In genomic region chrX:50114113-50114512, GRCh38 we compare ENCODE assay signal across 23 cellular contexts.
"Had no signal": no experiment of that assay in that cellular context is flagged by ENCODE, and none has a peak within 500 bp of the region (broad histone marks: within the 10 kb centered on the region; RNA-seq: fewer than 3 reads in every experiment).

No MANE protein-coding gene starts in this region.

- H3K9me3 Mint-ChIP-seq: activated naive CD4-positive, alpha-beta T cell treated with anti-CD3 and anti-CD28 coated beads, Interleukin-2, amount 50 U/mL, for 72 hours; activated T-helper 1 cell treated with anti-CD3 and anti-CD28 coated beads, Interleukin-12 subunit alpha, Interleukin-12 subunit beta, Interleukin-2, Interleukin-4 antibody, amounts not matched to agents 30 ng/mL and 10 ng/mL and 1 ng/mL, durations not matched to agents 14 hours and 24 hours and 36 hours; neural progenitor cell; stimulated activated memory B cell treated with anti-CD40 and anti-IgM and Interleukin-4, amounts not matched to agents 10 μg/mL and 1 μg/mL and 100 μg/mL, for 72 hours had no signal

- H3K27ac ChIP-seq: adrenal gland, breast epithelium, neural progenitor cell, thoracic aorta, upper lobe of right lung, VCaP had no signal

- H3K4me2 ChIP-seq: neural progenitor cell had no signal

- DNase-seq: activated CD4-positive, alpha-beta T cell treated with anti-CD3 and anti-CD28 coated beads for 1 hour; activated CD4-positive, alpha-beta T cell treated with anti-CD3 and anti-CD28 coated beads, Interleukin-2, amount 50 U/mL, for 4 hours; activated gamma-delta T cell treated with Interleukin-2 at 50 U/mL for 16 hours; activated T-cell treated with anti-CD3 and anti-CD28 coated beads for 4 hours; adrenal gland; cortex of kidney; head of caudate nucleus; mammary epithelial cell; naive B cell; stimulated activated CD4-positive, alpha-beta T cell treated with anti-CD3 and anti-CD28 coated beads, Interleukin-4, amount 100 ng/mL, for 4 hours; SW 1271; T-helper 2 cell; upper lobe of right lung had no signal

- H3K4me3 ChIP-seq: adrenal gland, breast epithelium, neural progenitor cell, thoracic aorta, upper lobe of right lung had no signal

- H3K9me3 ChIP-seq: adrenal gland, breast epithelium, thoracic aorta, upper lobe of right lung had no signal

- H3K36me3 Mint-ChIP-seq: activated naive CD4-positive, alpha-beta T cell treated with anti-CD3 and anti-CD28 coated beads, Interleukin-2, amount 50 U/mL, for 72 hours; naive B cell; neural progenitor cell; stimulated activated memory B cell treated with anti-CD40 and anti-IgM and Interleukin-4, amounts not matched to agents 10 μg/mL and 1 μg/mL and 100 μg/mL, for 72 hours had no signal

- ATAC-seq: activated naive CD4-positive, alpha-beta T cell treated with anti-CD3 and anti-CD28 coated beads, Interleukin-2, amount 50 U/mL, for 72 hours; sciatic nerve; stimulated activated memory B cell treated with anti-CD40 and anti-IgM and Interleukin-4, amounts not matched to agents 10 μg/mL and 1 μg/mL and 100 μg/mL, for 72 hours; upper lobe of right lung had no signal

- H3K4me1 Mint-ChIP-seq: neural progenitor cell had no signal

- H3K36me3 ChIP-seq: adrenal gland, breast epithelium, neural progenitor cell, thoracic aorta, upper lobe of right lung had no signal

- FAIRE-seq: astrocyte, frontal cortex had no signal

- H3K27ac Mint-ChIP-seq: activated naive CD4-positive, alpha-beta T cell treated with anti-CD3 and anti-CD28 coated beads, Interleukin-2, amount 50 U/mL, for 72 hours; activated T-helper 1 cell treated with anti-CD3 and anti-CD28 coated beads, Interleukin-12 subunit alpha, Interleukin-12 subunit beta, Interleukin-2, Interleukin-4 antibody, amounts not matched to agents 30 ng/mL and 10 ng/mL and 1 ng/mL, durations not matched to agents 14 hours and 24 hours and 36 hours; neural progenitor cell; stimulated activated memory B cell treated with anti-CD40 and anti-IgM and Interleukin-4, amounts not matched to agents 10 μg/mL and 1 μg/mL and 100 μg/mL, for 72 hours had no signal

- H2AFZ ChIP-seq: neural progenitor cell had no signal

- H3K27me3 ChIP-seq: adrenal gland, neural progenitor cell, upper lobe of right lung had no signal

- H3K27me3 Mint-ChIP-seq: naive B cell; stimulated activated memory B cell treated with anti-CD40 and anti-IgM and Interleukin-4, amounts not matched to agents 10 μg/mL and 1 μg/mL and 100 μg/mL, for 72 hours had no signal

- H3K4me3 Mint-ChIP-seq: activated T-helper 1 cell treated with anti-CD3 and anti-CD28 coated beads, Interleukin-12 subunit alpha, Interleukin-12 subunit beta, Interleukin-2, Interleukin-4 antibody, amounts not matched to agents 30 ng/mL and 10 ng/mL and 1 ng/mL, durations not matched to agents 14 hours and 24 hours and 36 hours; naive B cell; neural progenitor cell; stimulated activated memory B cell treated with anti-CD40 and anti-IgM and Interleukin-4, amounts not matched to agents 10 μg/mL and 1 μg/mL and 100 μg/mL, for 72 hours had no signal

- H3K9ac ChIP-seq: neural progenitor cell had no signal

- H3K4me1 ChIP-seq: adrenal gland, breast epithelium, neural progenitor cell, upper lobe of right lung had no signal
